27 cellular contexts compared by ENCODE assay signal in genomic region chr6:22455378-22455777, GRCh38.
"Had no signal": no experiment of that assay in that cellular context is flagged by ENCODE, and none has a peak within 500 bp of the region (broad histone marks: within the 10 kb centered on the region; RNA-seq: fewer than 3 reads in every experiment).

No MANE protein-coding gene starts in this region.

- H3K4me3 ChIP-seq: psoas muscle, right lobe of liver, sigmoid colon, smooth muscle cell, spleen, stomach, thoracic aorta, thyroid gland, tibial nerve, upper lobe of left lung, vagina had no signal

- FAIRE-seq: urothelium cell line had no signal

- H3K27me3 ChIP-seq: neutrophil, right lobe of liver, sigmoid colon, spleen, stomach, thyroid gland, tibial nerve, upper lobe of left lung, vagina had no signal

- H3K27ac ChIP-seq: neutrophil, parathyroid adenoma, psoas muscle, right lobe of liver, sigmoid colon, spleen, stomach, thoracic aorta, thyroid gland, tibial nerve, upper lobe of left lung, vagina had no signal

- H3K36me3 ChIP-seq: neutrophil, right lobe of liver, sigmoid colon, spleen, stomach, thoracic aorta, thyroid gland, tibial nerve, upper lobe of left lung, vagina had no signal

- DNase-seq: naive thymus-derived CD8-positive, alpha-beta T cell; nephron progenitor cell; nucleus accumbens; psoas muscle; right cardiac atrium; right lobe of liver; sigmoid colon; spleen; stimulated activated CD4-positive, alpha-beta T cell treated with anti-CD3 and anti-CD28 coated beads, Interleukin-12 subunit alpha, Interleukin-12 subunit beta, amount 100 ng/mL, for 4 hours; stimulated activated CD4-positive, alpha-beta T cell treated with anti-CD3 and anti-CD28 coated beads, Interleukin-1b, Interleukin-23, amount 100 ng/mL, for 48 hours; stimulated activated CD4-positive, alpha-beta T cell treated with anti-CD3 and anti-CD28 coated beads, Interleukin-4, amount 100 ng/mL, for 1 hour; stimulated activated CD4-positive, alpha-beta T cell treated with anti-CD3 and anti-CD28 coated beads, Interleukin-4, amount 100 ng/mL, for 4 hours; stimulated activated CD8-positive, alpha-beta memory T cell treated with anti-CD3 and anti-CD28 coated beads, Interleukin-4, amount 100 ng/mL, for 48 hours; stimulated activated naive B cell treated with anti-CD40 and anti-IgM and Interleukin-4, amounts not matched to agents 10 μg/mL and 1 μg/mL and 100 μg/mL, for 72 hours; stimulated activated naive CD4-positive, alpha-beta T cell treated with Interleukin-2 at 50 U/mL for 16 hours; stomach; thyroid gland; trophoblast cell; upper lobe of left lung had no signal

- H3K4me1 ChIP-seq: parathyroid adenoma, psoas muscle, right lobe of liver, sigmoid colon, spleen, stomach, thyroid gland, tibial nerve, upper lobe of left lung, vagina had no signal

- H3K9me3 ChIP-seq: neutrophil, psoas muscle, right lobe of liver, thoracic aorta, thyroid gland, tibial nerve, upper lobe of left lung, vagina had no signal

- ATAC-seq: naive thymus-derived CD8-positive, alpha-beta T cell; natural killer cell treated with Interleukin-12 subunit alpha and Interleukin-12 subunit beta and Interleukin-15 and Interleukin-18, amount 100 ng/mL, for 72 hours; psoas muscle; right cardiac atrium; right lobe of liver; stimulated activated naive B cell treated with anti-CD40 and anti-IgM and Interleukin-4, amounts not matched to agents 10 μg/mL and 1 μg/mL and 100 μg/mL, for 72 hours had no signal
